ENCODE assay signal across 8 cellular contexts in the genomic region with DNA sequence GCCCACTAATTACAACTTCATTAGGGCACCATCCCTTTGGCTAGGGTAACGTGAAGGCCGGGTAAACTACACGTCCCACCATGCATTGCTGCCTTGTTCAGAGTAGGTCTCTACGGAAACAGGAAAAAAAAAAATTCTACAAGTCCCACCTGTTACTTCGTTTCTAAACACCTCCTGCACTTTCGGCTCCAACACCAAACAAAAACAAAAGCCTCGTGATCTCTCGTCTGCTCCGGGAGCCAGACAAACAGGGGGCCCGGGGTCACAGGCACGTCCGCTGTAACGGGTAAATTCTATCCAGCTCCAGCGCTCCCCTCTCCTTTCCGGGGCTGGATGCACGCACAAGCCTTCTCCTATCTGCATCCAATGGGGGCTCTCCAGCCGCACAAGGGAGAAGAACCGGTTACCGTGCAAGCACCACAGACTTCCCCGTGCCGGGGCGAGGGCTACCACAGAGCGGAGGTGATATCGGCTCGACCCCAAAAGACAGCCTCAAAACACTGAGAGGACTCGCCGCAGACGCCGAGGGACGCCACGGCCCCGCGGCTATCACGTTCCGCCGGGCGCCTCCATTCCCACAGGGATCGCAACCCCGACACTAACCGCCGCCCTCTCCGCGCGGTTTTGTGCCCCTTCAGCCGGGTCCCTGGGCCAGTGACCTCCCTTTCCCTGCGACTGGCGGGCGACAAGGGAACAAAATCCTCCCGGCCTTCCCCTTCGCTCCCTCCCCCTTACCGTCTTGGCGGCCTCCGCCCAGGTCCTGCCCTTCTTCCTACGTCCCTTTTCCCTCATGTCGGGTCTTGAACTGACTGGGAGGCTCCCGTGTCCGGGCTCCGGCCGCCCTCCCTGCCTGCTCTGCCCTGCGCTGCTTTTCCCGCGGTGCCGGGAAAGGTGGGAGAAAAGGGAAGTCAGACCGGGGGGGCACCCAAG. TPM values are rescaled to one million over a fixed set of nuclear protein-coding genes. Genes with fewer than 3 reads are reported as not detected.
A peak's percentile ranks its signal among the peaks of the same experiment; 100 is the strongest.
DNase-seq lines count a peak whose midpoint lies in the region; ATAC-seq and TF ChIP-seq lines count a peak whose summit lies in the region.

No MANE protein-coding gene starts in this region.

- peaks cover 24% of the 10 kb centered on the region for H3K4me1 Mint-ChIP-seq in T-helper 1 cell treated with Interleukin-12 subunit alpha and Interleukin-12 subunit beta and Interleukin-4 antibody, amounts not matched to agents 30 μg/mL and 1 μg/mL, for 36 hours (ENCODE audit: low read depth)

- peak overlapping the region; percentile 91 for H3K4me3 ChIP-seq in right cardiac atrium (ENCODE audit: low read length)
- H3K4me3 ChIP-seq in vagina, result peak overlapping the region; percentile 58 to 90

- no peak for TF ChIP-seq POLR2A in vagina (IDR thresholded peaks at IDR 0.05)

- H3K9me3 ChIP-seq in right cardiac atrium (ENCODE audit: control insufficient read depth, low read length), result no peaks in the 10 kb centered on the region
- H3K9me3 ChIP-seq in vagina, result no peaks in the 10 kb centered on the region

- no peaks in the 10 kb centered on the region for H3K27me3 Mint-ChIP-seq in T-helper 1 cell treated with Interleukin-12 subunit alpha and Interleukin-12 subunit beta and Interleukin-4 antibody, amounts not matched to agents 30 μg/mL and 1 μg/mL, for 36 hours (ENCODE audit: low read depth)

- H3K4me1 ChIP-seq in right cardiac atrium (ENCODE audit: control insufficient read depth, insufficient read depth, low read length) (no peaks in the 10 kb centered on the region), vagina (peaks cover 12% of the 10 kb centered on the region)

- H3K9me3 Mint-ChIP-seq in T-helper 1 cell treated with Interleukin-12 subunit alpha and Interleukin-12 subunit beta and Interleukin-4 antibody, amounts not matched to agents 30 μg/mL and 1 μg/mL, for 36 hours, result no peaks in the 10 kb centered on the region

- under 1% methylated on average over 64 of the region's 64 CpGs for WGBS in right cardiac atrium

- TF ChIP-seq CTCF in vagina (IDR thresholded peaks at IDR 0.05), result no peak

- H3K27ac ChIP-seq in right cardiac atrium (ENCODE audit: low read length) (peak overlapping the region; percentile 82), vagina (peak overlapping the region; percentile 90)

- intact Hi-C loops in right cardiac atrium (cut with DNase I) (no loop called here), vagina (cut with DNase I) (no loop called here)

- ATAC-seq in HG02588 (IDR thresholded peaks at IDR 0.05; ENCODE audit: unreplicated experiment) (peak; percentile 37), right cardiac atrium (peak; percentile 63 to 74)

- peaks cover 12% of the 10 kb centered on the region for H3K36me3 Mint-ChIP-seq in T-helper 1 cell treated with Interleukin-12 subunit alpha and Interleukin-12 subunit beta and Interleukin-4 antibody, amounts not matched to agents 30 μg/mL and 1 μg/mL, for 36 hours (ENCODE audit: low read depth)

- peak; percentile 15 for DNase-seq in GM04503 (ENCODE audit: low read depth)
- DNase-seq in NCI-H1092 treated with DMSO at 0.1 percent for 48 hours (lab: John Stamatoyannopoulos, UW), result peak; percentile 54
- peak; percentile 27 for DNase-seq in amniotic stem cell (lab: John Stamatoyannopoulos, UW)
- peak; percentile 38 to 75 (median 68) for DNase-seq in right cardiac atrium
- DNase-seq in renal cortical epithelial cell (ENCODE audit: low read depth), result peak; percentile 78
- DNase-seq in vagina (ENCODE audit: extremely low spot score in 2 of 2), result peak in 1 of 2 donors; percentile 87

- H3K36me3 ChIP-seq in vagina, result no peaks in the 10 kb centered on the region

- H3K4me3 Mint-ChIP-seq in T-helper 1 cell treated with Interleukin-12 subunit alpha and Interleukin-12 subunit beta and Interleukin-4 antibody, amounts not matched to agents 30 μg/mL and 1 μg/mL, for 36 hours, result peak overlapping the region; percentile 92

- no peaks in the 10 kb centered on the region for H3K27me3 ChIP-seq in right cardiac atrium (ENCODE audit: control insufficient read depth, insufficient read depth)
- no peaks in the 10 kb centered on the region for H3K27me3 ChIP-seq in vagina

- H3K27ac Mint-ChIP-seq in T-helper 1 cell treated with Interleukin-12 subunit alpha and Interleukin-12 subunit beta and Interleukin-4 antibody, amounts not matched to agents 30 μg/mL and 1 μg/mL, for 36 hours, result peak overlapping the region; percentile 95

RNA-seq across cellular contexts. Expression of a gene that starts 0.6 kb away (rescaled TPM):
- total RNA-seq in right cardiac atrium, result 10 to 100 TPM; 18.9 to 27.2 (median 23.5) TPM
- 3.0 TPM for polyA plus RNA-seq in right cardiac atrium
- total RNA-seq in renal cortical epithelial cell, result 4.7 and 20.1 TPM in 2 replicates
- 16.2 TPM for total RNA-seq in vagina
